8 cellular contexts compared by ENCODE assay signal in genomic region chr7:2399848-2400587, GRCh38. TPM values are rescaled to one million over a fixed set of nuclear protein-coding genes. Genes with fewer than 3 reads are reported as not detected.
DNase-seq lines count a peak whose midpoint lies in the region; ATAC-seq and TF ChIP-seq lines count a peak whose summit lies in the region.

No MANE protein-coding gene starts in this region.

- H3K4me3 Mint-ChIP-seq in stimulated activated naive CD8-positive, alpha-beta T cell treated with anti-CD3 and anti-CD28 coated beads, Interleukin-15, amount 100 ng/mL, for 72 hours = peak overlapping the region; percentile 57 to 71

- peaks cover 9% of the 10 kb centered on the region for H3K27me3 Mint-ChIP-seq in stimulated activated naive CD8-positive, alpha-beta T cell treated with anti-CD3 and anti-CD28 coated beads, Interleukin-15, amount 100 ng/mL, for 72 hours

- peak overlapping the region; percentile 87 for H3K27ac ChIP-seq in Panc1 (ENCODE audit: low read length)
- H3K27ac ChIP-seq in caudate nucleus (ENCODE audit: low read depth, low read length) = peak overlapping the region; percentile 70

- POLR2A ChIA-PET in Panc1 (lab: Charles Lee) = no interaction called here

- in situ Hi-C loops in Panc1 (cut with HindIII; ENCODE audit: low pct_unique_long_range_greater_than_20kb, low sequenced_read_pairs) = no loop called here

- ATAC-seq in Panc1 (0 out of 2 replicates have a peak, but pooled peaks have one; percentile 8), left colon (no peak), GM19467 (IDR thresholded peaks at IDR 0.05; ENCODE audit: unreplicated experiment) (no peak)
- ATAC-seq in stimulated activated naive CD8-positive, alpha-beta T cell treated with anti-CD3 and anti-CD28 coated beads, Interleukin-15, amount 100 ng/mL, for 72 hours = peak; percentile 67

- CTCF ChIA-PET in Panc1 (lab: Charles Lee) = no interaction called here

- no peaks in the 10 kb centered on the region for H3K9me3 ChIP-seq in Panc1 (ENCODE audit: control insufficient read depth, insufficient read depth, low read depth, low read length)

- H3K4me1 ChIP-seq in Panc1 (ENCODE audit: control insufficient read depth, insufficient read depth, low read length) = peaks cover 26% of the 10 kb centered on the region

- H3K27ac Mint-ChIP-seq in stimulated activated naive CD8-positive, alpha-beta T cell treated with anti-CD3 and anti-CD28 coated beads, Interleukin-15, amount 100 ng/mL, for 72 hours = peak overlapping the region; percentile 89 to 96

- peak overlapping the region in 1 of 2 experiments; percentile 19; a peak in 2 of 4 replicates for H3K4me3 ChIP-seq in Panc1 (ENCODE audit: low read depth in 2 of 2, low read length in 2 of 2)

- BruUV-seq in Panc1 (replicated peaks; lab: Mats Ljungman, UMichigan) = no TSS peak

- peaks cover 28% of the 10 kb centered on the region for H3K4me1 Mint-ChIP-seq in stimulated activated naive CD8-positive, alpha-beta T cell treated with anti-CD3 and anti-CD28 coated beads, Interleukin-15, amount 100 ng/mL, for 72 hours

- no peaks in the 10 kb centered on the region for H3K9me3 Mint-ChIP-seq in stimulated activated naive CD8-positive, alpha-beta T cell treated with anti-CD3 and anti-CD28 coated beads, Interleukin-15, amount 100 ng/mL, for 72 hours

- H3K36me3 ChIP-seq in Panc1 (ENCODE audit: control insufficient read depth, insufficient read depth, low read length) = no peaks in the 10 kb centered on the region

- intact Hi-C loops in Panc1 (cut with micrococcal nuclease; ENCODE audit: unreplicated experiment) (no loop called here), left colon (cut with DNase I, micrococcal nuclease) (no loop called here)

- no peaks in the 10 kb centered on the region for H3K27me3 ChIP-seq in Panc1 (ENCODE audit: control insufficient read depth, insufficient read depth, low read length)

- no peak for TF ChIP-seq CTCF in Panc1 (IDR thresholded peaks at IDR 0.05)

- DNase-seq in Ammon's horn (ENCODE audit: low spot score) = peak; percentile 80
- DNase-seq in HK-2 (ENCODE audit: unreplicated experiment) = peak; percentile 84
- peak; percentile 30 for DNase-seq in Panc1 (ENCODE audit: low read depth, low spot score)
- peak in 18 of 61 donors; percentile 5 to 63 (median 18) for DNase-seq in caudate nucleus (lab: John Stamatoyannopoulos, UW)
- peak; percentile 70 to 76 for DNase-seq in left colon
- peak; percentile 50 to 82 for DNase-seq in stimulated activated naive CD8-positive, alpha-beta T cell treated with anti-CD3 and anti-CD28 coated beads, Interleukin-15, amount 100 ng/mL, for 72 hours
- no peak for DNase-seq in NCI-H510A (lab: John Stamatoyannopoulos, UW)

RNA-seq across cellular contexts. Expression of gene CHST12, which starts 3.4 kb away (rescaled TPM):
- 48.3 TPM for total RNA-seq in Panc1 (2021; ENCODE audit: unreplicated experiment)
- 62.4 TPM for polyA plus RNA-seq in Panc1 (2012; ENCODE audit: insufficient read length)
- total RNA-seq in left colon = 10 to 100 TPM; 11.5 to 12.6 TPM

RNA-seq across cellular contexts. Expression of gene EIF3B, which starts 45.4 kb away (rescaled TPM):
- total RNA-seq in Panc1 (2021; ENCODE audit: unreplicated experiment) (432 TPM), left colon (100 to 1,000 TPM in 1 of 2 donors, 10 to 100 TPM in 1; 90.4 to 105 TPM)
- 349 TPM for polyA plus RNA-seq in Panc1 (2012; ENCODE audit: insufficient read length)

Comparison
In these comparisons a context has a peak if more than half of its experiments do, and no peak if none do; other contexts are left out.
1. ATAC-seq: peak in Panc1 (single experiment) and stimulated activated naive CD8-positive, alpha-beta T cell treated with anti-CD3 and anti-CD28 coated beads, Interleukin-15, amount 100 ng/mL, for 72 hours (single experiment); none in left colon (single experiment) and GM19467 (single experiment).